ENCODE assay signal across 8 cellular contexts in the genomic region with DNA sequence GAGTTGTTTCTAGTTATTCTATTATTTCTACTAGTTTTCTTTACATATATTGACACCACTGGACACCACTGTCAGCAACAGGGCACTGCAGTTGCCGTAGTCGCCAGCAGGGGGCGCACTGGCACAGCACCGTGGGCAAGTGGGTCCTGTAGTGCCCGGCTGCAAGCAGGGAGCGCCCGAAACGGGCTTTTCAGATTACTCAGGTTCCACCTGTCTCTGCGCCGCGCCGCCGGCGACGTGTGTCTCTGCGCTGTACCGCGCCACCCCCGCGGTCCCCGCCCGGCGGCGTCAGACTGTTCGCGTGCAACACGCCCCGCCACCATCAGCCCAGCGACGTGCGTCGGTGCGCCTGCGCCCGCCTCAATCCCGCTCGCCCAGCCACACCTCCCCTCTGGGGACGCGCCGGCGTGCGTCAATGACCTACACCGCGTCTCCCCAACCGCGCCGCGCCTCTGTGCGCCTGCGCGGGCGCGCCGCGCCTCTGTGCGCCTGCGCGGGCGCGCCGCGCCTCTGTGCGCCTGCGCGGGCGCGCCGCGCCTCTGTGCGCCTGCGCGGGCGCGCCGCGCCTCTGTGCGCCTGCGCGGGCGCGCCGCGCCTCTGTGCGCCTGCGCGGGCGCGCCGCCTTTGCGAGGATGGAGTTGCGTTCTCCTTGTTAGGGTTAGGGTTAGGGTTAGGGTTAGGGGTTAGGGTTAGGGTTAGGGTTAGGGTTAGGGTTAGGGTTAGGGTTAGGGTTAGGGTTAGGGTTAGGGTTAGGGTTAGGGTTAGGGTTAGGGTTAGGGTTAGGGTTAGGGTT. TPM values are rescaled to one million over a fixed set of nuclear protein-coding genes. Genes with fewer than 3 reads are reported as not detected.
DNase-seq lines count a peak whose midpoint lies in the region; ATAC-seq and TF ChIP-seq lines count a peak whose summit lies in the region.
"Not testable (repeated sequence)": the region's sequence is repeated elsewhere in the genome, so short reads cannot be mapped to it uniquely, and the experiment has no call there.

No MANE protein-coding gene starts in this region.

- H3K4me3 ChIP-seq in GM23248; choroid plexus epithelial cell (ENCODE audit: low read depth, low read length); heart right ventricle: not testable (repeated sequence)

- H3K36me3 Mint-ChIP-seq in activated T-cell treated with anti-CD3 and anti-CD28 coated beads, Interleukin-2, amount 50 U/mL, for 72 hours (ENCODE audit: insufficient read depth in 2 of 2); natural killer cell: not testable (repeated sequence)

- in situ Hi-C loops in GM23248 (cut with MboI), result not testable (repeated sequence)

- H3K9me2 ChIP-seq in GM23248 (ENCODE audit: insufficient read depth), result not testable (repeated sequence)

- peak in 1 of 2 donors; percentile 22 for ATAC-seq in activated T-cell treated with anti-CD3 and anti-CD28 coated beads, Interleukin-2, amount 50 U/mL, for 72 hours (replicated peaks in 1 of 2)
- ATAC-seq in heart right ventricle, result peak in 6 of 8 donors; percentile 34 to 93 (median 68)
- ATAC-seq in natural killer cell, result peak in 2 of 3 donors; percentile 39 to 42

- not testable (repeated sequence) for H3K4me1 ChIP-seq in GM23248 (ENCODE audit: insufficient read depth); heart right ventricle

- not testable (repeated sequence) for H3K4me2 ChIP-seq in GM23248 (ENCODE audit: unreplicated experiment)

- H3K27ac ChIP-seq in GM23248, heart right ventricle: not testable (repeated sequence)

- not testable (repeated sequence) for H3K27me3 Mint-ChIP-seq in activated T-cell treated with anti-CD3 and anti-CD28 coated beads, Interleukin-2, amount 50 U/mL, for 72 hours (ENCODE audit: low read depth); natural killer cell (ENCODE audit: low read depth in 2 of 2)

- intact Hi-C loops in heart right ventricle (cut with DNase I); natural killer cell (cut with micrococcal nuclease): not testable (repeated sequence)

- peak; percentile 38 for TF ChIP-seq CTCF in AG09319 (IDR thresholded peaks at IDR 0.05; ENCODE audit: low read depth, low read length)
- peak; percentile 55 for TF ChIP-seq CTCF in choroid plexus epithelial cell (conservative IDR thresholded peaks at IDR 0.05; ENCODE audit: low read depth, low read length)
- TF ChIP-seq CTCF in heart right ventricle (IDR thresholded peaks at IDR 0.05), result peak; percentile 32 to 61 (median 46)
- peak; percentile 37 for TF ChIP-seq CTCF in natural killer cell (IDR thresholded peaks at IDR 0.05)

- H3K79me2 ChIP-seq in GM23248 (ENCODE audit: insufficient read depth), result not testable (repeated sequence)

- not testable (repeated sequence) for H3K9ac ChIP-seq in GM23248

- H3K4me3 Mint-ChIP-seq in activated T-cell treated with anti-CD3 and anti-CD28 coated beads, Interleukin-2, amount 50 U/mL, for 72 hours; natural killer cell: not testable (repeated sequence)

- not testable (repeated sequence) for H4K20me1 ChIP-seq in GM23248 (ENCODE audit: insufficient read depth)

- H3K9me3 ChIP-seq in GM23248 (ENCODE audit: low read depth); heart right ventricle: not testable (repeated sequence)

- not testable (repeated sequence) for H3K36me3 ChIP-seq in GM23248 (ENCODE audit: low read depth); heart right ventricle

- not testable (repeated sequence) for H3K9me3 Mint-ChIP-seq in activated T-cell treated with anti-CD3 and anti-CD28 coated beads, Interleukin-2, amount 50 U/mL, for 72 hours; natural killer cell

- not testable (repeated sequence) for DNase-seq in AG09319 (ENCODE audit: extremely low read depth, low read depth); choroid plexus epithelial cell (ENCODE audit: low read depth)
- peak; percentile 38 for DNase-seq in GM23248
- DNase-seq in RPMI7951 (ENCODE audit: low read depth), result peak; percentile 28
- peak; percentile 35 to 63 for DNase-seq in activated T-cell treated with anti-CD3 and anti-CD28 coated beads, Interleukin-2, amount 50 U/mL, for 72 hours
- peak in 1 of 2 donors; percentile 41 for DNase-seq in heart right ventricle
- peak; percentile 44 for DNase-seq in natural killer cell
- DNase-seq in stimulated activated CD4-positive, alpha-beta T cell treated with anti-CD3 and anti-CD28 coated beads, Interleukin-4, amount 100 ng/mL, for 1 hour, result peak; percentile 29

- H3K4me1 Mint-ChIP-seq in activated T-cell treated with anti-CD3 and anti-CD28 coated beads, Interleukin-2, amount 50 U/mL, for 72 hours (ENCODE audit: low read depth); natural killer cell: not testable (repeated sequence)

- WGBS in GM23248 (ENCODE audit: low coverage in 1 of 2, low lambda C conversion rate in 2 of 2, missing lambda C conversion rate in 2 of 2), 2 experiments, result 77 to 78% methylated on average over 34 to 91 of the region's 91 CpGs
- WGBS in heart right ventricle, 2 donors, result 66 to 67% methylated on average over 19 to 84 of the region's 91 CpGs

- H3F3A ChIP-seq in GM23248 (ENCODE audit: insufficient read depth), result not testable (repeated sequence)

- not testable (repeated sequence) for H3K27ac Mint-ChIP-seq in activated T-cell treated with anti-CD3 and anti-CD28 coated beads, Interleukin-2, amount 50 U/mL, for 72 hours; natural killer cell

- not testable (repeated sequence) for H2AFZ ChIP-seq in GM23248

- H3K27me3 ChIP-seq in GM23248 (replicated peaks; ENCODE audit: insufficient read depth); heart right ventricle: not testable (repeated sequence)

RNA-seq across cellular contexts. Expression of gene PARD6G, which starts 15.1 kb away (rescaled TPM):
- total RNA-seq in GM23248 (2014; rRNA removed; shearing (Covaris generic)), result 0.22 TPM in 1 of 2 replicates, not detected in the other
- 0.42 and 0.53 TPM in 2 replicates for polyA plus RNA-seq in GM23248 (2016; fragmentation: Nextera tagmentation; extraction: Ambion mirVana)
- 0.24 and 0.68 TPM in 2 replicates for total RNA-seq in RPMI7951 (2014; rRNA removed; shearing (Covaris generic))
- not detected for total RNA-seq in activated T-cell treated with anti-CD3 and anti-CD28 coated beads, Interleukin-2, amount 50 U/mL, for 72 hours
- 1 to 10 TPM; 1.2 to 3.8 (median 2.6) TPM for total RNA-seq in heart right ventricle
- 1 to 10 TPM in 1 of 2 donors, under 1 TPM in 1; 0.77 to 2.9 TPM for polyA plus RNA-seq in heart right ventricle
- not detected for total RNA-seq in natural killer cell
